In the genomic region with DNA sequence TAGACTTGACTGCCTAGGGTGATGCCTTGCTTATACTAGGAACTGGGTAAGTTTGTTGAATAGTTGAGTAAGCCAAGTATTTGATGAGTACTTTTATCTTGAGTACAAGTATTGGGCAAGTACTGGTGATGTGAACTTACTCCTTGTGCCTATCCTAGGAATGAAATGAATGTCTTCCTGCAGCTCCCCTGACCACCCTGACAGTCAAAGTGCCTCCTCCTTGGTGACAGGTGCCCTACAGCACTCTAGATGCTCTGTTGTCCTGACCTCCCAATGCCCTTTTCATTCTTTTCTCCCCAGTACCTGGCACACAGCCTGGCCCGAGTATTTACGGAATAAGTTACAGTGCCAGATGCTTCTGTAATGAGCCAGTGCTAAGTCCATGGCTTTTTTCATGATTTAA, we compare ENCODE assay signal across 10 cellular contexts. TPM values are rescaled to one million over a fixed set of nuclear protein-coding genes. Genes with fewer than 3 reads are reported as not detected.
DNase-seq lines count a peak whose midpoint lies in the region; ATAC-seq and TF ChIP-seq lines count a peak whose summit lies in the region.
"Had no signal": no experiment of that assay in that cellular context is flagged by ENCODE, and none has a peak within 500 bp of the region (broad histone marks: within the 10 kb centered on the region; RNA-seq: fewer than 3 reads in every experiment).

No MANE protein-coding gene starts in this region.

- H3K27me3 Mint-ChIP-seq in endothelial cell (ENCODE audit: unreplicated experiment), result peaks cover 3% of the 10 kb centered on the region
- H3K27me3 Mint-ChIP-seq: activated CD4-positive, alpha-beta memory T cell treated with anti-CD3 and anti-CD28 coated beads, Interleukin-2, amount 10 ng/mL, durations not matched to agents 7 days and 5 days; central memory CD8-positive, alpha-beta T cell had no signal

- DNase-seq in A172 (ENCODE audit: low spot score) (peak; percentile 40), LoVo (ENCODE audit: low spot score) (peak; percentile 34), astrocyte of the cerebellum (ENCODE audit: low read depth) (peak; percentile 35), left colon (no peak), GM10266 (ENCODE audit: extremely low spot score) (no peak), endothelial cell (ENCODE audit: low spot score) (no peak)
- DNase-seq in stimulated activated CD4-positive, alpha-beta T cell treated with anti-CD3 and anti-CD28 coated beads, Interleukin-12 subunit alpha, Interleukin-12 subunit beta, amount 100 ng/mL, for 4 hours, result no peak
- DNase-seq: activated CD4-positive, alpha-beta memory T cell treated with anti-CD3 and anti-CD28 coated beads, Interleukin-2, amount 10 ng/mL, durations not matched to agents 7 days and 5 days had no signal

- H3K4me3 Mint-ChIP-seq in endothelial cell (ENCODE audit: unreplicated experiment), result no peak overlapping the region
- H3K4me3 Mint-ChIP-seq: activated CD4-positive, alpha-beta memory T cell treated with anti-CD3 and anti-CD28 coated beads, Interleukin-2, amount 10 ng/mL, durations not matched to agents 7 days and 5 days; central memory CD8-positive, alpha-beta T cell had no signal

- H3K4me1 Mint-ChIP-seq in endothelial cell (ENCODE audit: unreplicated experiment), result peaks cover 3% of the 10 kb centered on the region
- H3K4me1 Mint-ChIP-seq: central memory CD8-positive, alpha-beta T cell had no signal

- no peak for TF ChIP-seq CTCF in astrocyte of the cerebellum (IDR thresholded peaks at IDR 0.05; ENCODE audit: low read depth, low read length, missing control alignments)
- TF ChIP-seq CTCF in GM10266 (IDR thresholded peaks at IDR 0.05; ENCODE audit: control insufficient read depth, insufficient read depth, low read depth, missing control alignments), result no peak
- TF ChIP-seq CTCF in endothelial cell (IDR thresholded peaks at IDR 0.05; ENCODE audit: unreplicated experiment), result no peak

- H3K27ac Mint-ChIP-seq in endothelial cell (ENCODE audit: unreplicated experiment), result no peak overlapping the region
- H3K27ac Mint-ChIP-seq: activated CD4-positive, alpha-beta memory T cell treated with anti-CD3 and anti-CD28 coated beads, Interleukin-2, amount 10 ng/mL, durations not matched to agents 7 days and 5 days had no signal

- H3K36me3 Mint-ChIP-seq in endothelial cell (ENCODE audit: low read depth, unreplicated experiment), result peaks cover 15% of the 10 kb centered on the region

- no peak overlapping the region for H3K4me3 ChIP-seq in astrocyte of the cerebellum (ENCODE audit: low read depth, low read length)

- ATAC-seq in left colon, result peak; percentile 4
- no peak for ATAC-seq in HG03139 (IDR thresholded peaks at IDR 0.05; ENCODE audit: unreplicated experiment)

- intact Hi-C loops in left colon (cut with DNase I, micrococcal nuclease), result no loop called here

- no peaks in the 10 kb centered on the region for H3K9me3 Mint-ChIP-seq in endothelial cell (ENCODE audit: unreplicated experiment)
- H3K9me3 Mint-ChIP-seq: activated CD4-positive, alpha-beta memory T cell treated with anti-CD3 and anti-CD28 coated beads, Interleukin-2, amount 10 ng/mL, durations not matched to agents 7 days and 5 days; central memory CD8-positive, alpha-beta T cell had no signal

- in situ Hi-C loops in astrocyte of the cerebellum (cut with HindIII; ENCODE audit: low sequenced_read_pairs), result no loop called here

RNA-seq across cellular contexts. Expression of gene PCSK9, which starts 25.5 kb away (rescaled TPM):
- not detected in 2 replicates for total RNA-seq in A172 (2014; rRNA removed; shearing (Covaris generic))
- 10 to 100 TPM; 12.6 to 37.0 TPM for total RNA-seq in left colon
- 6.8 TPM for total RNA-seq in endothelial cell (ENCODE audit: unreplicated experiment)

Comparison
In these comparisons a context has a peak if more than half of its experiments do, and no peak if none do; other contexts are left out.
1. DNase-seq: peak in A172 (single experiment), LoVo (single experiment) and astrocyte of the cerebellum (single experiment); none in left colon (0 of 2), GM10266 (single experiment), endothelial cell (single experiment) and stimulated activated CD4-positive, alpha-beta T cell treated with anti-CD3 and anti-CD28 coated beads, Interleukin-12 subunit alpha, Interleukin-12 subunit beta, amount 100 ng/mL, for 4 hours (single experiment).